ENCODE assay signal across 1 cellular context in genomic region chr12:98597313-98597712, GRCh38.
A peak's percentile ranks its signal among the peaks of the same experiment; 100 is the strongest.
TF ChIP-seq lines count a peak whose summit lies in the region.

No MANE protein-coding gene starts in this region.

TF ChIP-seq in K562, 482 proteins besides CTCF, POLR2A, EP300 and RAD21:
- TF ChIP-seq SUPT5H (IDR thresholded peaks at IDR 0.05), result 0 out of 2 replicates have a peak, but pooled peaks have one; percentile 35
TF ChIP-seq in K562: peak in this region for 1; not testable (repeated sequence) for 481.
